13 cellular contexts compared by ENCODE assay signal in genomic region chr5:149937610-149938009, GRCh38. TPM values are rescaled to one million over a fixed set of nuclear protein-coding genes. Genes with fewer than 3 reads are reported as not detected.
A peak's percentile ranks its signal among the peaks of the same experiment; 100 is the strongest.
DNase-seq lines count a peak whose midpoint lies in the region; ATAC-seq lines count a peak whose summit lies in the region.
"Had no signal": no experiment of that assay in that cellular context is flagged by ENCODE, and none has a peak within 500 bp of the region (broad histone marks: within the 10 kb centered on the region; RNA-seq: fewer than 3 reads in every experiment).

No MANE protein-coding gene starts in this region.

- DNase-seq in DMS53 (lab: John Stamatoyannopoulos, UW): peak; percentile 69
- peak; percentile 90 for DNase-seq in NCI-H1436 treated with DMSO at 0.1 percent for 48 hours (lab: John Stamatoyannopoulos, UW)
- peak; percentile 73 to 79 for DNase-seq in SHP77 (lab: John Stamatoyannopoulos, UW)
- peak; percentile 16 for DNase-seq in kidney glomerular epithelial cell (lab: John Stamatoyannopoulos, UW)
- no peak for DNase-seq in HT-29 (ENCODE audit: low spot score)
- no peak for DNase-seq in NOMO-1 treated with DMSO at 0.1 percent for 48 hours (lab: John Stamatoyannopoulos, UW; ENCODE audit: unreplicated experiment)
- DNase-seq: activated naive CD4-positive, alpha-beta T cell; effector memory CD8-positive, alpha-beta T cell; posterior cingulate gyrus; WERI-Rb-1 had no signal

- ATAC-seq in HG03025 (IDR thresholded peaks at IDR 0.05; ENCODE audit: low FRiP score, unreplicated experiment) (no peak), HG03439 (IDR thresholded peaks at IDR 0.05; ENCODE audit: unreplicated experiment) (no peak)
- ATAC-seq: effector memory CD8-positive, alpha-beta T cell; GM23338 had no signal

RNA-seq across cellular contexts. Expression of gene PDE6A, which starts 7.0 kb away (rescaled TPM):
- total RNA-seq in HT-29 (2014; rRNA removed; shearing (Covaris generic)): not detected in 2 replicates
- total RNA-seq: GM23338 had no signal

RNA-seq across cellular contexts. Expression of gene SLC26A2, which starts 22.9 kb away (rescaled TPM):
- 0.91 and 0.94 TPM in 2 replicates for total RNA-seq in HT-29 (2014; rRNA removed; shearing (Covaris generic))

Comparison
In these comparisons a context has a peak if more than half of its experiments do, and no peak if none do; other contexts are left out.
1. DNase-seq: peak in DMS53 (single experiment), NCI-H1436 treated with DMSO at 0.1 percent for 48 hours (single experiment), SHP77 (2 of 2) and kidney glomerular epithelial cell (single experiment); none in HT-29 (single experiment) and NOMO-1 treated with DMSO at 0.1 percent for 48 hours (single experiment).